8 cellular contexts compared by ENCODE assay signal in the genomic region with DNA sequence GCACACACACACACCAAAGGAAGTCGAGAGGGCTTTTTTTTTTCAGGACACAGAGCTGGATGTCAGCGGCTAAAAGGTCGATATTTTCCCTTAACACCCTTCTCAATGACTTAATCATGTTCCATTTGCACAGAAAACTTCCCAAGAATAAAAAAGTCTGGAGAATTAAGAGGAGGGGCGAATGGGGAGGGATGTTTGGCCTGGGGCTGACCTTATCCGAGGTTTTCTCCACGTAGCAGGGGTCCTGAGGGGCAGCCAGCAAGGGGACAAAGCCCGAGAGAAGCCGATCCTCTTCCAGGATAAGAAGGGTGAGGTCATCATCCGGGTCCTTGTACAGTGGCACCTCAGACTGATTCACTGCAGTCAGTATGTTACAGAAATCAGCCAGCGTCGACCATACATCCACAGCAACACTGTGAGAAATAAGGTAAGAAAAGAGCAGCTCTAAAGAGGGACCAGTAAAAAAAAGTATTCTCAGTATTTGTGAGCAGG.
DNase-seq lines count a peak whose midpoint lies in the region; ATAC-seq and TF ChIP-seq lines count a peak whose summit lies in the region.

No MANE protein-coding gene starts in this region.

- no peak for TF ChIP-seq CTCF in fibroblast of mammary gland (conservative IDR thresholded peaks at IDR 0.05; ENCODE audit: control insufficient read depth, insufficient read depth, low read depth, low read length)

- H3K4me3 ChIP-seq in ACC112 (ENCODE audit: low read depth, low read length), result peak overlapping the region; percentile 27
- peak overlapping the region; percentile 12 for H3K4me3 ChIP-seq in fibroblast of mammary gland (ENCODE audit: control insufficient read depth, low read depth, low read length)
- peak overlapping the region; percentile 7 for H3K4me3 ChIP-seq in neuron (ENCODE audit: low read length)

- H3K27me3 Mint-ChIP-seq in activated T-cell treated with anti-CD3 and anti-CD28 coated beads, Interleukin-2, amount 50 U/mL, for 72 hours (ENCODE audit: low read depth), result no peaks in the 10 kb centered on the region

- H3K79me2 ChIP-seq in ACC112 (ENCODE audit: control insufficient read depth, insufficient read depth, low read length, unreplicated experiment), result no peaks in the 10 kb centered on the region

- peak overlapping the region; percentile 86 for H3K27ac ChIP-seq in ACC112 (ENCODE audit: low read depth, low read length)

- H3K4me3 Mint-ChIP-seq in activated T-cell treated with anti-CD3 and anti-CD28 coated beads, Interleukin-2, amount 50 U/mL, for 72 hours, result no peak overlapping the region

- H3K27me3 ChIP-seq in ACC112 (ENCODE audit: insufficient read depth, low read length) (no peaks in the 10 kb centered on the region), neuron (ENCODE audit: insufficient read depth, low read length) (no peaks in the 10 kb centered on the region)

- peaks cover 0 to 9% of the 10 kb centered on the region in 2 donors for H3K36me3 Mint-ChIP-seq in activated T-cell treated with anti-CD3 and anti-CD28 coated beads, Interleukin-2, amount 50 U/mL, for 72 hours (ENCODE audit: insufficient read depth in 2 of 2)

- ATAC-seq in HG02970 (IDR thresholded peaks at IDR 0.05; ENCODE audit: low FRiP score, unreplicated experiment), result no peak
- ATAC-seq in activated T-cell treated with anti-CD3 and anti-CD28 coated beads, Interleukin-2, amount 50 U/mL, for 72 hours (replicated peaks in 1 of 2), result no peak

- no peak overlapping the region for H3K27ac Mint-ChIP-seq in activated T-cell treated with anti-CD3 and anti-CD28 coated beads, Interleukin-2, amount 50 U/mL, for 72 hours

- H2AFZ ChIP-seq in ACC112 (ENCODE audit: low read length, unreplicated experiment) (no peak overlapping the region), neuron (ENCODE audit: low read depth, low read length) (no peak overlapping the region)

- H3K4me1 ChIP-seq in ACC112 (ENCODE audit: control insufficient read depth, insufficient read depth, low read length, unreplicated experiment), result peaks cover 59% of the 10 kb centered on the region
- H3K4me1 ChIP-seq in neuron (ENCODE audit: insufficient read depth, low read length), result peaks cover 29% of the 10 kb centered on the region

- H3K36me3 ChIP-seq in ACC112 (ENCODE audit: insufficient read depth, low read length), result peaks cover 10% of the 10 kb centered on the region; the same call in 1 of the 2 replicates
- peaks cover 22% of the 10 kb centered on the region for H3K36me3 ChIP-seq in neuron (ENCODE audit: insufficient read depth, low read length)

- H3K9me3 Mint-ChIP-seq in activated T-cell treated with anti-CD3 and anti-CD28 coated beads, Interleukin-2, amount 50 U/mL, for 72 hours, result no peaks in the 10 kb centered on the region

- DNase-seq in SHP77 (lab: John Stamatoyannopoulos, UW) (peak; percentile 45 to 59), fibroblast of mammary gland (ENCODE audit: low read depth) (peak; percentile 89), UCSD-AML1 (lab: John Stamatoyannopoulos, UW; ENCODE audit: unreplicated experiment) (no peak), mesenteric fat pad (ENCODE audit: low spot score) (no peak)
- DNase-seq in activated T-cell treated with anti-CD3 and anti-CD28 coated beads, Interleukin-2, amount 50 U/mL, for 72 hours, result no peak

- no peaks in the 10 kb centered on the region for H3K9me3 ChIP-seq in neuron (ENCODE audit: low read length)

- no peaks in the 10 kb centered on the region for H3K4me1 Mint-ChIP-seq in activated T-cell treated with anti-CD3 and anti-CD28 coated beads, Interleukin-2, amount 50 U/mL, for 72 hours (ENCODE audit: low read depth)

Comparison
In these comparisons a context has a peak if more than half of its experiments do, and no peak if none do; other contexts are left out.
1. DNase-seq: peak in SHP77 (2 of 2) and fibroblast of mammary gland (single experiment); none in UCSD-AML1 (single experiment), activated T-cell treated with anti-CD3 and anti-CD28 coated beads, Interleukin-2, amount 50 U/mL, for 72 hours (0 of 2) and mesenteric fat pad (single experiment).
2. Peak in every context shown above with its lines, with median percentiles within 50 percentile points of each other: H3K4me3 ChIP-seq.